18 cellular contexts compared by ENCODE assay signal in the genomic region with DNA sequence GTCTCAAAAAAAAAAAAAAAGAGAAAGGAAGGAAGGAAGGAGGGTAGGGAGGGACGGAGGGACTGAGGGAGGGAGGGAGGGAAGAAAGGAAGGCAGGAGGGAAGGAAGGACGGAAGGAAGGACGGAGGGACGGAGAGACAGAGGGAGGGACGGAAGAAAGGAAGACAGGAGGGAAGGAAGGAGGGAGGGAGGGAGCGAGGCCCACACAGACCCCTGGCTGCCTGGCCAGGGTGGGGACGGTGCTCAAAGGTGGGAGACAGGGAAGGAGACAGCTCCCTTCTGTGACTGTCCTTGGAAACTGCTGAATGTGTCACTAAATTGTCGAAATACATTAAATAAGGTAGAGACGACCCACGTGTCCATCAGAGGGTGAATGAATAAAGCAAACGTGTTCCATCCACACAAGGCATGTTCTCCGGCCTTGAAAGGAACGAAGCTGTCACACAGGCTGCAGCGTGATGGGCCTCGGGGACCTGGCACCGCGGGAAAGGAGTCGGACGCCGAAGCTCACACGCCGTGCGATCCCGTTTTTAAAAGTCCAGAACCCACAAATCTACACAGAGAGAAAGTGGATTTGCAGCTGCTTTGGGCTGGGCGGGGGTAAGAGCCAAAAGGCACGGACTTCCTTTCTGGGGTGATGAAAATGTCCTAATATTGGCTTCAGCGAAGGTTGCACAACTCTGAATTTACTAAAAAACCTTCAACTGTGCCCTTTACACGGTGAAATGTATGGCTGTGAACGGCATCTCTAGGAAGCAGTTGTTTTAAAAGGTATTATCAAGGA. TPM values are rescaled to one million over a fixed set of nuclear protein-coding genes. Genes with fewer than 3 reads are reported as not detected.
A peak's percentile ranks its signal among the peaks of the same experiment; 100 is the strongest.
DNase-seq lines count a peak whose midpoint lies in the region; ATAC-seq and TF ChIP-seq lines count a peak whose summit lies in the region.
"Had no signal": no experiment of that assay in that cellular context is flagged by ENCODE, and none has a peak within 500 bp of the region (broad histone marks: within the 10 kb centered on the region; RNA-seq: fewer than 3 reads in every experiment).

No MANE protein-coding gene starts in this region.

- ATAC-seq in RWPE2 (ENCODE audit: low read depth): no peak
- ATAC-seq in left colon: no peak
- ATAC-seq: esophagus mucosa, HCT116 had no signal

- intact Hi-C loops in left colon (cut with DNase I, micrococcal nuclease): no loop called here

- H3K4me1 ChIP-seq in RWPE2 (ENCODE audit: insufficient read depth, poor library complexity, severe bottlenecking): no peaks in the 10 kb centered on the region
- H3K4me1 ChIP-seq: SJCRH30 had no signal

- H3K27ac ChIP-seq in RWPE2 (ENCODE audit: poor library complexity, severe bottlenecking): no peak overlapping the region
- H3K27ac ChIP-seq in substantia nigra (ENCODE audit: low read depth, low read length, poor library complexity, severe bottlenecking): peak overlapping the region; percentile 100
- H3K27ac ChIP-seq: SJCRH30, testis had no signal

- no peaks in the 10 kb centered on the region for H3K27me3 ChIP-seq in RWPE2 (ENCODE audit: insufficient read depth, poor library complexity, severe bottlenecking)
- H3K27me3 ChIP-seq: SJCRH30, testis had no signal

- H3K36me3 ChIP-seq in RWPE2 (ENCODE audit: low read depth): no peaks in the 10 kb centered on the region
- H3K36me3 ChIP-seq: SJCRH30 had no signal

- peak; percentile 50 for DNase-seq in activated effector memory CD4-positive, alpha-beta T cell treated with anti-CD3 and anti-CD28 coated beads, Interleukin-2, amount 50 U/mL, for 16 hours
- no peak for DNase-seq in activated effector memory CD4-positive, alpha-beta T cell treated with Interleukin-2 at 50 U/mL for 16 hours
- DNase-seq in RWPE2 (ENCODE audit: low spot score): peak; percentile 23
- peak; percentile 2 to 17 for DNase-seq in left colon
- DNase-seq in substantia nigra (lab: John Stamatoyannopoulos, UW): no peak
- no peak for DNase-seq in stimulated activated CD4-positive, alpha-beta T cell treated with anti-CD3 and anti-CD28 coated beads, Interleukin-4, amount 100 ng/mL, for 1 hour
- no peak for DNase-seq in COR-L47 (lab: John Stamatoyannopoulos, UW)
- no peak for DNase-seq in NCI-H2081 (lab: John Stamatoyannopoulos, UW)
- DNase-seq: ACHN, hippocampal formation, NCI-H2081 treated with DMSO at 0.1 percent for 48 hours, NCI-H82, SJCRH30, testis had no signal

- TF ChIP-seq CTCF in RWPE2 (IDR thresholded peaks at IDR 0.05; ENCODE audit: poor library complexity, severe bottlenecking): no peak

- H3K9me3 ChIP-seq in RWPE2 (ENCODE audit: severe bottlenecking): no peaks in the 10 kb centered on the region
- H3K9me3 ChIP-seq: SJCRH30, testis had no signal

- no peak overlapping the region for H3K4me3 ChIP-seq in RWPE2 (ENCODE audit: severe bottlenecking)
- H3K4me3 ChIP-seq: coronary artery, lung, SJCRH30, testis had no signal

RNA-seq across cellular contexts. Expression of gene ADAP1, which starts 23.3 kb away (rescaled TPM):
- total RNA-seq in left colon: 100 to 1,000 TPM; 147 to 166 TPM

RNA-seq across cellular contexts. Expression of gene COX19, which starts 44.2 kb away (rescaled TPM):
- total RNA-seq in left colon: 10 to 100 TPM; 13.5 to 15.2 TPM

RNA-seq across cellular contexts. Expression of gene CYP2W1, which starts 51.8 kb away (rescaled TPM):
- total RNA-seq in left colon: 1 to 10 TPM; 1.2 to 3.6 TPM
- total RNA-seq: SJCRH30 had no signal

RNA-seq across cellular contexts. Expression of gene GET4, which starts 54.8 kb away (rescaled TPM):
- 10 to 100 TPM; 45.1 to 46.0 TPM for total RNA-seq in left colon

Comparison
In these comparisons a context has a peak if more than half of its experiments do, and no peak if none do; other contexts are left out.
1. DNase-seq: peak in activated effector memory CD4-positive, alpha-beta T cell treated with anti-CD3 and anti-CD28 coated beads, Interleukin-2, amount 50 U/mL, for 16 hours (single experiment), RWPE2 (single experiment) and left colon (2 of 2); none in activated effector memory CD4-positive, alpha-beta T cell treated with Interleukin-2 at 50 U/mL for 16 hours (single experiment), substantia nigra (0 of 49), stimulated activated CD4-positive, alpha-beta T cell treated with anti-CD3 and anti-CD28 coated beads, Interleukin-4, amount 100 ng/mL, for 1 hour (single experiment), COR-L47 (single experiment) and NCI-H2081 (0 of 2).